Comparison of ENCODE assay signal across 20 cellular contexts in genomic region chr12:19003110-19003509, GRCh38.
DNase-seq lines count a peak whose midpoint lies in the region; ATAC-seq, FAIRE-seq and TF ChIP-seq lines count a peak whose summit lies in the region.
"Had no signal": no experiment of that assay in that cellular context is flagged by ENCODE, and none has a peak within 500 bp of the region (broad histone marks: within the 10 kb centered on the region; RNA-seq: fewer than 3 reads in every experiment).

No MANE protein-coding gene starts in this region.

- peaks cover 2% of the 10 kb centered on the region; the same call in 1 of the 2 replicates for H3K9me2 ChIP-seq in GM23338 (ENCODE audit: insufficient read depth)

- H3K9me3 ChIP-seq in H1 (ENCODE audit: insufficient read depth in 2 of 2, low read depth in 1 of 2, low read length in 1 of 2) = no peaks in the 10 kb centered on the region
- H3K9me3 ChIP-seq: Caco-2, SJCRH30 had no signal

- no peak overlapping the region for H3K27ac Mint-ChIP-seq in GM23338
- H3K27ac Mint-ChIP-seq: B cell; T-helper 1 cell treated with Interleukin-12 subunit alpha and Interleukin-12 subunit beta and Interleukin-4 antibody, amounts not matched to agents 30 μg/mL and 1 μg/mL, for 36 hours had no signal

- H3K27ac ChIP-seq in GM23338 (ENCODE audit: low read depth) (peak overlapping the region; percentile 94), H1 (ENCODE audit: low read depth, low read length) (0 out of 2 replicates have a peak overlapping the region, but pooled peaks have one; percentile 13)
- H3K27ac ChIP-seq: SJCRH30 had no signal

- H3K79me2 ChIP-seq in GM23338 (replicated peaks; ENCODE audit: insufficient read depth) (no peaks in the 10 kb centered on the region), H1 (ENCODE audit: control insufficient read depth in 1 of 2, insufficient read depth in 2 of 2, low read length in 2 of 2) (no peaks in the 10 kb centered on the region)

- no peak for TF ChIP-seq POLR2A in H1 (IDR thresholded peaks at IDR 0.05; ENCODE audit: control extremely low read depth in 1 of 2, low read depth in 2 of 2, low read length in 2 of 2)

- POLR2A ChIA-PET in H1 (lab: Charles Lee; ENCODE audit: partially characterized antibody) = interaction anchor here (1.3 to 2.0 kb wide), 4 partner anchors 11 to 60 kb away, joined by 3 to 10 read pairs (median 4); no protein-coding TSS in a partner anchor

- no peaks in the 10 kb centered on the region for H3K36me3 Mint-ChIP-seq in GM23338 (ENCODE audit: low read depth)

- no peak overlapping the region for H2BK15ac ChIP-seq in H1 (ENCODE audit: low read length)

- H3K4me3 ChIP-seq in GM23338 (no peak overlapping the region; the same call in 1 of the 2 replicates), H1 (ENCODE audit: extremely low read depth in 1 of 4, insufficient read depth in 2 of 4, low read depth in 3 of 4, low read length in 4 of 4) (peak overlapping the region in 1 of 4 experiments; percentile 35; a peak in 1 of 8 replicates)
- H3K4me3 ChIP-seq: SJCRH30 had no signal

- H3K56ac ChIP-seq in H1 (replicated peaks; ENCODE audit: insufficient read length, low read depth, low read length) = no peak overlapping the region

- no peak overlapping the region for H3K4me3 Mint-ChIP-seq in GM23338
- H3K4me3 Mint-ChIP-seq: B cell; T-helper 1 cell treated with Interleukin-12 subunit alpha and Interleukin-12 subunit beta and Interleukin-4 antibody, amounts not matched to agents 30 μg/mL and 1 μg/mL, for 36 hours had no signal

- peak overlapping the region; percentile 76; the same call in 1 of the 2 replicates for H2BK5ac ChIP-seq in H1 (ENCODE audit: low read depth, low read length)

- no peak overlapping the region for H2BK12ac ChIP-seq in H1 (ENCODE audit: low read depth, low read length)

- peak; percentile 19 for FAIRE-seq in H1 (lab: Jason Lieb, UNC)
- FAIRE-seq: HepG2 had no signal

- peak overlapping the region; percentile 51 for H4K5ac ChIP-seq in H1 (ENCODE audit: insufficient read length, low read depth, low read length)

- H2BK120ac ChIP-seq in H1 (replicated peaks; ENCODE audit: low read depth, low read length) = peak overlapping the region; percentile 93

- no peak overlapping the region for H2AK5ac ChIP-seq in H1 (ENCODE audit: low read depth, low read length)

- TF ChIP-seq CTCF in GM23338 (conservative IDR thresholded peaks at IDR 0.05; ENCODE audit: low read depth in 2 of 2) (no peak), H1 (IDR thresholded peaks at IDR 0.05; ENCODE audit: control extremely low read depth in 1 of 3, insufficient read depth in 1 of 3, low read depth in 1 of 3, low read length in 3 of 3) (no peak)

- H3K27me3 ChIP-seq in GM23338 (ENCODE audit: insufficient read depth) (no peaks in the 10 kb centered on the region), H1 (replicated peaks in 1 of 4; ENCODE audit: control insufficient read depth in 3 of 4, extremely low read depth in 1 of 4, insufficient read depth in 3 of 4, low read length in 3 of 4) (no peaks in the 10 kb centered on the region)
- H3K27me3 ChIP-seq: SJCRH30 had no signal

- H3K4me2 ChIP-seq in GM23338 = peak overlapping the region; percentile 8
- H3K4me2 ChIP-seq in H1 (ENCODE audit: insufficient read depth in 1 of 2, low read depth in 2 of 2, low read length in 2 of 2) = peak overlapping the region; percentile 54 to 66; a peak in 1 of 4 replicates

- no peak overlapping the region for H4K91ac ChIP-seq in H1 (replicated peaks; ENCODE audit: insufficient read length, low read length)

- no peak for TF ChIP-seq EP300 in H1 (IDR thresholded peaks at IDR 0.05; ENCODE audit: borderline replicate concordance in 1 of 2, low read depth in 2 of 2, low read length in 2 of 2)

- H4K20me1 ChIP-seq in GM23338 (replicated peaks; ENCODE audit: insufficient read depth) (no peaks in the 10 kb centered on the region), H1 (replicated peaks in 1 of 2; ENCODE audit: control insufficient read depth in 1 of 2, insufficient read depth in 2 of 2, low read length in 2 of 2) (no peaks in the 10 kb centered on the region)

- H3K23ac ChIP-seq in H1 (ENCODE audit: insufficient read length) = no peak overlapping the region

- no peak for ATAC-seq in GM23338
- ATAC-seq in HG03159 (IDR thresholded peaks at IDR 0.05; ENCODE audit: unreplicated experiment) = no peak
- no peak for ATAC-seq in HG02588 (IDR thresholded peaks at IDR 0.05; ENCODE audit: unreplicated experiment)
- ATAC-seq: HepG2 had no signal

- no peak overlapping the region for H4K8ac ChIP-seq in H1 (ENCODE audit: extremely low read depth, insufficient read depth, low read length)

- no peak for TF ChIP-seq RAD21 in H1 (IDR thresholded peaks at IDR 0.05 in 1 of 2, conservative IDR thresholded peaks at IDR 0.05 in 1 of 2; ENCODE audit: low read depth in 2 of 2, low read length in 2 of 2)

- DNase-seq in GM23338 (ENCODE audit: low spot score) = no peak
- DNase-seq in KBM-7 = peak; percentile 11
- no peak for DNase-seq in H1 (ENCODE audit: low read depth in 1 of 2, low spot score in 2 of 2)
- DNase-seq in kidney tubule cell (ENCODE audit: low spot score) = peak; percentile 34
- DNase-seq in NCI-H2029 treated with DMSO at 0.1 percent for 48 hours (lab: John Stamatoyannopoulos, UW) = no peak
- DNase-seq in EL = no peak
- DNase-seq: Caco-2, GF-D8, HCEC 1CT, KG1, NCI-H1417 treated with DMSO at 0.1 percent for 48 hours, NCI-H187 treated with DMSO at 0.1 percent for 48 hours, NCI-H2171, NCI-H446, SJCRH30 had no signal

- peak overlapping the region; percentile 88; the same call in 1 of the 2 replicates for H2BK20ac ChIP-seq in H1 (ENCODE audit: low read length)

- WGBS in H1 (ENCODE audit: extremely low coverage in 1 of 2, insufficient coverage in 1 of 2, insufficient read length in 1 of 2, insufficient replicate concordance in 2 of 2, low coverage in 1 of 2, low lambda C conversion rate in 2 of 2, missing lambda C conversion rate in 1 of 2), 2 experiments = 25% methylated on average over 2 of the region's 2 CpGs; no CpG with 5 or more reads in 1 of the 2 experiments

- peaks cover 5% of the 10 kb centered on the region for H3K27me3 Mint-ChIP-seq in GM23338 (ENCODE audit: insufficient read depth, low read depth, poor library complexity)
- H3K27me3 Mint-ChIP-seq: B cell had no signal

- H3K4me1 Mint-ChIP-seq in GM23338 = peaks cover 36% of the 10 kb centered on the region
- H3K4me1 Mint-ChIP-seq: B cell had no signal

- CTCF ChIA-PET in H1 (lab: Charles Lee; ENCODE audit: partially characterized antibody) = interaction anchor here (1.2 kb wide), 1 partner anchor 12 kb away, joined by 3 read pairs; no protein-coding TSS in a partner anchor

- peaks cover 64% of the 10 kb centered on the region for H3K4me1 ChIP-seq in GM23338 (ENCODE audit: insufficient read depth)
- peaks cover 5 to 34% (median 21%) of the 10 kb centered on the region in 4 experiments; a peak in 6 of 7 replicates for H3K4me1 ChIP-seq in H1 (replicated peaks in 1 of 4; ENCODE audit: control insufficient read depth in 3 of 4, insufficient read depth in 4 of 4, low read length in 3 of 4)
- H3K4me1 ChIP-seq: SJCRH30 had no signal

- H3K4ac ChIP-seq in H1 (replicated peaks; ENCODE audit: insufficient read length, low read depth, low read length) = no peak overlapping the region

- in situ Hi-C loops in KBM-7 (cut with MboI; ENCODE audit: low pct_unique_long_range_greater_than_20kb, low sequenced_read_pairs) = no loop called here

- H2AFZ ChIP-seq in GM23338 (no peak overlapping the region), H1 (ENCODE audit: low read length) (peak overlapping the region; percentile 35; the same call in 1 of the 2 replicates)

- no peaks in the 10 kb centered on the region; the same call in 2 of the 3 replicates for H3K9me3 Mint-ChIP-seq in GM23338
- H3K9me3 Mint-ChIP-seq: T-helper 1 cell treated with Interleukin-12 subunit alpha and Interleukin-12 subunit beta and Interleukin-4 antibody, amounts not matched to agents 30 μg/mL and 1 μg/mL, for 36 hours had no signal

- no peak overlapping the region for H3K18ac ChIP-seq in H1 (ENCODE audit: extremely low read depth, low read length)

- H3K79me1 ChIP-seq in H1 (ENCODE audit: low read depth, low read length) = no peaks in the 10 kb centered on the region

- H3K14ac ChIP-seq in H1 (ENCODE audit: insufficient read length) = no peak overlapping the region

- no peaks in the 10 kb centered on the region for H3K23me2 ChIP-seq in H1 (ENCODE audit: low read depth, low read length)

- no peak overlapping the region for H3K9ac ChIP-seq in H1 (replicated peaks in 1 of 4; ENCODE audit: extremely low read depth in 1 of 4, low read depth in 3 of 4, low read length in 3 of 4)

- no peaks in the 10 kb centered on the region for H3K36me3 ChIP-seq in GM23338 (ENCODE audit: insufficient read depth)
- H3K36me3 ChIP-seq in H1 (ENCODE audit: control insufficient read depth in 2 of 4, insufficient read depth in 4 of 4, low read length in 3 of 4) = no peaks in the 10 kb centered on the region
- H3K36me3 ChIP-seq: SJCRH30 had no signal

- H3F3A ChIP-seq in GM23338 (replicated peaks; ENCODE audit: low read depth) = no peaks in the 10 kb centered on the region

TF ChIP-seq in GM23338, 12 proteins besides CTCF, POLR2A, EP300 and RAD21:
- TF ChIP-seq EZH2phosphoT487 (IDR thresholded peaks at IDR 0.05; ENCODE audit: unreplicated experiment) = no peak
TF ChIP-seq in GM23338: peak in this region for 0.

TF ChIP-seq in H1, 55 proteins besides CTCF, POLR2A, EP300 and RAD21:
- TF ChIP-seq SP4 (IDR thresholded peaks at IDR 0.05; ENCODE audit: low read length) = no peak
- TF ChIP-seq JUND (IDR thresholded peaks at IDR 0.05; ENCODE audit: low read length) = no peak
- TF ChIP-seq ZNF274 (IDR thresholded peaks at IDR 0.05; ENCODE audit: borderline replicate concordance, extremely low read depth, low read length) = no peak
- no peak for TF ChIP-seq HDAC2 (IDR thresholded peaks at IDR 0.05; ENCODE audit: borderline replicate concordance in 1 of 2, low read depth in 2 of 2, low read length in 2 of 2)
- TF ChIP-seq TAF1 (IDR thresholded peaks at IDR 0.05; ENCODE audit: low read depth, low read length) = no peak
- TF ChIP-seq SIRT6 (IDR thresholded peaks at IDR 0.05; ENCODE audit: low read length) = no peak
- no peak for TF ChIP-seq TAF7 (optimal IDR thresholded peaks at IDR 0.05; ENCODE audit: borderline replicate concordance, low read depth, low read length)
- TF ChIP-seq SIN3A (conservative IDR thresholded peaks at IDR 0.05 in 1 of 2, IDR thresholded peaks at IDR 0.05 in 1 of 2; ENCODE audit: low read depth in 1 of 2, low read length in 2 of 2) = no peak
- TF ChIP-seq MAFK (IDR thresholded peaks at IDR 0.05; ENCODE audit: low read depth, low read length) = no peak
- TF ChIP-seq RBBP5 (IDR thresholded peaks at IDR 0.05; ENCODE audit: borderline replicate concordance, low read depth, low read length) = no peak
- no peak for TF ChIP-seq GTF2F1 (IDR thresholded peaks at IDR 0.05; ENCODE audit: borderline replicate concordance, low read depth, low read length)

Comparison
In these comparisons a context has a peak if more than half of its experiments do, and no peak if none do; other contexts are left out.
1. DNase-seq: peak in KBM-7 (single experiment) and kidney tubule cell (single experiment); none in GM23338 (single experiment), H1 (0 of 2), NCI-H2029 treated with DMSO at 0.1 percent for 48 hours (single experiment) and EL (single experiment).